19 cellular contexts compared by ENCODE assay signal in the genomic region with DNA sequence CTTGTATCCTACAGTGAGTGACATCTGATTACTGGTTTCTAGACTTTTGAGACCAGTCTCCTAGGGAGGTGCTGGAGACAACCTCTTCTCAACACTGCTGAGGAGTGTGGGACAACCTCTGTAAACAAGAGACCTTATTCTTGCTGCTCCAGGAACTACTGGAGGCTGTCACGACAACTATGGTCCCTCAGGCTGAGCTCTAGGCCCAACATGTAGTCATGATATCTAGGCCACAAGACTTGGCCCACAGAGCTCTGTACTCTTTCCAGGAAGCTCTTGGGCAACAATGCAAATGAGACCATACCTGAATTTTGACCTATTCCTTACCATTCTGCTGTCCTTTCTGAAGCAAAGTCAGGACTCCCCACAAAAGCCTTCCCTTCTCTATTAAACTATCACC. TPM values are rescaled to one million over a fixed set of nuclear protein-coding genes. Genes with fewer than 3 reads are reported as not detected.
DNase-seq lines count a peak whose midpoint lies in the region; ATAC-seq, FAIRE-seq and TF ChIP-seq lines count a peak whose summit lies in the region.
"Had no signal": no experiment of that assay in that cellular context is flagged by ENCODE, and none has a peak within 500 bp of the region (broad histone marks: within the 10 kb centered on the region; RNA-seq: fewer than 3 reads in every experiment).

No MANE protein-coding gene starts in this region.

- H3K79me2 ChIP-seq in HepG2 (ENCODE audit: insufficient read depth, low read length) = no peaks in the 10 kb centered on the region

- H4K20me1 ChIP-seq in HepG2 (ENCODE audit: insufficient read depth, low read length) = no peaks in the 10 kb centered on the region

- DNase-seq in GM12891 (ENCODE audit: insufficient read length, low spot score) (no peak), M059J (ENCODE audit: low read depth) (peak; percentile 53), HepG2 (ENCODE audit: low spot score) (no peak), type B pancreatic cell (ENCODE audit: extremely low spot score, unreplicated experiment) (peak; percentile 4), NCI-H524 (lab: John Stamatoyannopoulos, UW) (no peak)
- DNase-seq: C1 segment of cervical spinal cord; CD4-positive, alpha-beta memory T cell; COR-L47; MG63; NCI-H1105 treated with DMSO at 0.1 percent for 48 hours; NCI-H2029; NCI-H446 treated with DMSO at 0.1 percent for 48 hours; NCI-H526 treated with DMSO at 0.1 percent for 48 hours; Peyer's patch; SHP77 treated with DMSO at 0.1 percent for 48 hours had no signal

- H3K36me3 Mint-ChIP-seq in type B pancreatic cell = peaks cover 9% of the 10 kb centered on the region
- H3K36me3 Mint-ChIP-seq in activated T-helper 17 cell treated with anti-CD3 and anti-CD28 coated beads, Interleukin-2, amount 50 U/mL, for 72 hours (ENCODE audit: low read depth) = no peaks in the 10 kb centered on the region
- H3K36me3 Mint-ChIP-seq: CD4-positive, alpha-beta memory T cell had no signal

- H3K36me3 ChIP-seq in HepG2 (replicated peaks in 1 of 2; ENCODE audit: control insufficient read depth in 1 of 2, insufficient read depth in 2 of 2, low read length in 2 of 2) = no peaks in the 10 kb centered on the region
- H3K36me3 ChIP-seq: Peyer's patch had no signal

- no peak overlapping the region for H3K27ac Mint-ChIP-seq in type B pancreatic cell
- no peak overlapping the region for H3K27ac Mint-ChIP-seq in activated T-helper 17 cell treated with anti-CD3 and anti-CD28 coated beads, Interleukin-2, amount 50 U/mL, for 72 hours

- CTCF ChIA-PET in HepG2 (lab: Yijun Ruan, JAX; ENCODE audit: low intra/inter-chr PET ratio, low total read pairs) = no interaction called here

- H3K9ac ChIP-seq in HepG2 (ENCODE audit: insufficient read depth, low read depth, low read length) = no peak overlapping the region

- intact Hi-C loops in HepG2 (cut with micrococcal nuclease; ENCODE audit: unreplicated experiment) = no loop called here

- no TSS peak for BruUV-seq in HepG2 (replicated peaks; lab: Mats Ljungman, UMichigan)

- H3K27ac ChIP-seq in HepG2 (ENCODE audit: extremely low read length, insufficient read depth, low read length) = no peak overlapping the region
- H3K27ac ChIP-seq: Peyer's patch had no signal

- no peak for FAIRE-seq in GM12891 (lab: Jason Lieb, UNC)
- FAIRE-seq in HepG2 (lab: Jason Lieb, UNC) = no peak
- FAIRE-seq: G401.6, K562 had no signal

- WGBS in HepG2 (ENCODE audit: low lambda C conversion rate) = no CpG with 5 or more reads among the region's 1 CpG

- no peaks in the 10 kb centered on the region for H3K27me3 Mint-ChIP-seq in type B pancreatic cell
- H3K27me3 Mint-ChIP-seq in activated T-helper 17 cell treated with anti-CD3 and anti-CD28 coated beads, Interleukin-2, amount 50 U/mL, for 72 hours = no peaks in the 10 kb centered on the region

- H3K9me3 ChIP-seq in HepG2 (ENCODE audit: low read length) = no peaks in the 10 kb centered on the region
- H3K9me3 ChIP-seq: MG63, Peyer's patch had no signal

- no peak overlapping the region for H3K4me3 ChIP-seq in HepG2 (replicated peaks in 1 of 3; ENCODE audit: insufficient read depth in 1 of 3, low read depth in 2 of 3, low read length in 3 of 3)
- H3K4me3 ChIP-seq: K562, MG63, Peyer's patch had no signal

- peaks cover 28% of the 10 kb centered on the region for H3K4me1 ChIP-seq in HepG2 (ENCODE audit: insufficient read depth, low read length)
- H3K4me1 ChIP-seq: Peyer's patch had no signal

- TF ChIP-seq POLR2A in GM12891 (IDR thresholded peaks at IDR 0.05; ENCODE audit: low read depth, low read length) = no peak
- no peak for TF ChIP-seq POLR2A in HepG2 (IDR thresholded peaks at IDR 0.05; ENCODE audit: insufficient read depth in 1 of 2, low read depth in 2 of 2, low read length in 2 of 2)

- ATAC-seq in HepG2 (no peak), GM21737 (IDR thresholded peaks at IDR 0.05; ENCODE audit: unreplicated experiment) (no peak)
- ATAC-seq in activated T-helper 17 cell treated with anti-CD3 and anti-CD28 coated beads, Interleukin-2, amount 50 U/mL, for 72 hours (replicated peaks) = no peak
- ATAC-seq: K562 had no signal

- H2AFZ ChIP-seq in HepG2 (ENCODE audit: low read length) = no peak overlapping the region

- H3K4me1 Mint-ChIP-seq in type B pancreatic cell (ENCODE audit: unreplicated experiment) = peaks cover 18% of the 10 kb centered on the region
- no peaks in the 10 kb centered on the region for H3K4me1 Mint-ChIP-seq in activated T-helper 17 cell treated with anti-CD3 and anti-CD28 coated beads, Interleukin-2, amount 50 U/mL, for 72 hours
- H3K4me1 Mint-ChIP-seq: CD4-positive, alpha-beta memory T cell had no signal

- in situ Hi-C loops in HepG2 (cut with HindIII; ENCODE audit: extremely low pct_ligation_motif_present, low pct_unique_long_range_greater_than_20kb) = no loop called here

- POLR2A ChIA-PET in HepG2 (lab: Yijun Ruan, JAX) = interaction anchor here (1.0 kb wide), 1 partner anchor 17 kb away, joined by 8 read pairs; no protein-coding TSS in a partner anchor

- no peak overlapping the region for H3K4me3 Mint-ChIP-seq in type B pancreatic cell
- H3K4me3 Mint-ChIP-seq in activated T-helper 17 cell treated with anti-CD3 and anti-CD28 coated beads, Interleukin-2, amount 50 U/mL, for 72 hours = no peak overlapping the region
- H3K4me3 Mint-ChIP-seq: CD4-positive, alpha-beta memory T cell had no signal

- TF ChIP-seq EP300 in HepG2 (IDR thresholded peaks at IDR 0.05; ENCODE audit: low read depth in 2 of 2, low read length in 2 of 2) = no peak
- no peak for TF ChIP-seq EP300 in HepG2 (CRISPR knock-in tag; IDR thresholded peaks at IDR 0.05; ENCODE audit: borderline replicate concordance)

- TF ChIP-seq CTCF in HepG2 (CRISPR knock-in tag; IDR thresholded peaks at IDR 0.05) (no peak), type B pancreatic cell (conservative IDR thresholded peaks at IDR 0.05) (no peak)

- H3K4me2 ChIP-seq in HepG2 (ENCODE audit: low read depth, low read length) = no peak overlapping the region

- no peak for TF ChIP-seq RAD21 in HepG2 (CRISPR knock-in tag; IDR thresholded peaks at IDR 0.05)

- no peaks in the 10 kb centered on the region for H3K9me3 Mint-ChIP-seq in type B pancreatic cell
- no peaks in the 10 kb centered on the region for H3K9me3 Mint-ChIP-seq in activated T-helper 17 cell treated with anti-CD3 and anti-CD28 coated beads, Interleukin-2, amount 50 U/mL, for 72 hours
- H3K9me3 Mint-ChIP-seq: CD4-positive, alpha-beta memory T cell had no signal

- H3K27me3 ChIP-seq in HepG2 (ENCODE audit: control insufficient read depth in 1 of 2, insufficient read depth in 2 of 2, low read length in 2 of 2) = no peaks in the 10 kb centered on the region; a peak in 1 of 5 replicates
- H3K27me3 ChIP-seq: MG63, Peyer's patch had no signal

TF ChIP-seq in GM12891, 5 proteins besides CTCF, POLR2A, EP300 and RAD21:
- TF ChIP-seq POLR2AphosphoS5 (IDR thresholded peaks at IDR 0.05; ENCODE audit: low read depth, low read length) (peak; percentile 24; the same call in 1 of the 2 replicates), TAF1 (IDR thresholded peaks at IDR 0.05; ENCODE audit: low read depth, low read length) (no peak)

TF ChIP-seq in HepG2, 621 proteins besides CTCF, POLR2A, EP300 and RAD21:
- TF ChIP-seq BCL6 (CRISPR knock-in tag; IDR thresholded peaks at IDR 0.05) (peak; percentile 78), SP1 (IDR thresholded peaks at IDR 0.05) (no peak), SP1 (CRISPR knock-in tag; IDR thresholded peaks at IDR 0.05) (no peak)
TF ChIP-seq in HepG2: peak in this region for 1.

RNA-seq across cellular contexts. Expression of a gene that starts 24.3 kb away (rescaled TPM):
- 11.3 TPM for polyA plus RNA-seq in GM12891 (2012; ENCODE audit: low read depth, missing spikeins)
- 59.7 and 139 TPM in 2 replicates for total RNA-seq in M059J (2014; rRNA removed; shearing (Covaris generic))
- total RNA-seq in HepG2 (2016; rRNA removed; fragmentation: Illumina TruSeq; extraction: Trizol) = 9.7 and 10.7 TPM in 2 replicates
- total RNA-seq in HepG2 (2016; cell fraction: cytosol; rRNA removed; fragmentation: Illumina TruSeq; extraction: Trizol; ENCODE audit: low read depth) = 1.1 TPM in 2 replicates
- 6.8 and 9.0 TPM in 2 replicates for total RNA-seq in HepG2 (2016; cell fraction: insoluble cytoplasmic fraction; rRNA removed; fragmentation: Illumina TruSeq; extraction: Trizol)
- 3.2 and 3.3 TPM in 2 replicates for total RNA-seq in HepG2 (2016; cell fraction: membrane; rRNA removed; fragmentation: Illumina TruSeq; extraction: Trizol)
- total RNA-seq in HepG2 (2016; cell fraction: nucleus; rRNA removed; fragmentation: Illumina TruSeq; extraction: Trizol) = 17.3 and 19.4 TPM in 2 replicates
- polyA plus RNA-seq in HepG2 (2011; rRNA removed) = 11.6 and 18.2 TPM in 2 replicates
- polyA plus RNA-seq in HepG2 (2011; cell fraction: cytosol; rRNA removed) = 8.6 and 8.8 TPM in 2 replicates
- 17.9 and 23.5 TPM in 2 replicates for polyA plus RNA-seq in HepG2 (2011; cell fraction: nucleus; rRNA removed)
- 12.1 and 14.0 TPM in 2 replicates for polyA plus RNA-seq in HepG2 (2012)
- polyA plus RNA-seq in HepG2 (2016; cell fraction: cytosol; fragmentation: Illumina TruSeq; extraction: Trizol; ENCODE audit: low read depth) = 0.46 and 0.52 TPM in 2 replicates
- polyA plus RNA-seq in HepG2 (2016; cell fraction: insoluble cytoplasmic fraction; fragmentation: Illumina TruSeq; extraction: Trizol; ENCODE audit: low read depth) = 5.4 and 5.8 TPM in 2 replicates
- 0.69 and 0.92 TPM in 2 replicates for polyA plus RNA-seq in HepG2 (2016; cell fraction: membrane; fragmentation: Illumina TruSeq; extraction: Trizol; ENCODE audit: low read depth)
- 14.9 and 16.7 TPM in 2 replicates for polyA plus RNA-seq in HepG2 (2016; cell fraction: nucleus; fragmentation: Illumina TruSeq; extraction: Trizol; ENCODE audit: insufficient read depth, low read depth)
- polyA minus RNA-seq in HepG2 (2011; rRNA and poly(A)+ RNA removed; ENCODE audit: low replicate concordance) = 51.4 and 72.4 TPM in 2 replicates
- 23.5 and 27.8 TPM in 2 replicates for polyA minus RNA-seq in HepG2 (2011; cell fraction: cytosol; rRNA and poly(A)+ RNA removed)
- 17.8 and 25.8 TPM in 2 replicates for polyA minus RNA-seq in HepG2 (2011; cell fraction: nucleus; rRNA and poly(A)+ RNA removed)
- 12.4 and 43.1 TPM in 2 replicates for total RNA-seq in type B pancreatic cell (ENCODE audit: low replicate concordance)
- 1 to 10 TPM; 4.6 to 5.5 TPM for total RNA-seq in activated T-helper 17 cell treated with anti-CD3 and anti-CD28 coated beads, Interleukin-2, amount 50 U/mL, for 72 hours
- polyA plus RNA-seq: K562 had no signal

Comparison
In these comparisons a context has a peak if more than half of its experiments do, and no peak if none do; other contexts are left out.
1. DNase-seq: peak in M059J (single experiment) and type B pancreatic cell (single experiment); none in GM12891 (single experiment), HepG2 (single experiment) and NCI-H524 (0 of 2).